ENCODE assay signal across 16 cellular contexts in genomic region chr6:3918474-3918873, GRCh38.
DNase-seq lines count a peak whose midpoint lies in the region; ATAC-seq and TF ChIP-seq lines count a peak whose summit lies in the region.
"Had no signal": no experiment of that assay in that cellular context is flagged by ENCODE, and none has a peak within 500 bp of the region (broad histone marks: within the 10 kb centered on the region; RNA-seq: fewer than 3 reads in every experiment).

No MANE protein-coding gene starts in this region.

- no peak overlapping the region for H3K4me3 ChIP-seq in lower lobe of right lung
- H3K4me3 ChIP-seq: colonic mucosa, MG63 had no signal

- H3K4me1 ChIP-seq in lower lobe of right lung, result peaks cover 20% of the 10 kb centered on the region

- peak; percentile 63 for DNase-seq in COLO668 (lab: John Stamatoyannopoulos, UW; ENCODE audit: unreplicated experiment)
- DNase-seq in NCI-H1092 treated with DMSO at 0.1 percent for 48 hours (lab: John Stamatoyannopoulos, UW), result peak; percentile 3
- DNase-seq in NCI-H748 treated with DMSO at 0.1 percent for 48 hours (lab: John Stamatoyannopoulos, UW), result peak; percentile 20
- DNase-seq in lower lobe of right lung, result no peak
- DNase-seq in D341Med (ENCODE audit: low spot score), result no peak
- DNase-seq in activated T-cell treated with anti-CD3 and anti-CD28 coated beads, Interleukin-2, amount 50 U/mL, for 48 hours, result no peak
- DNase-seq: activated CD4-positive, alpha-beta T cell treated with anti-CD3 and anti-CD28 coated beads, Interleukin-2, amount 50 U/mL, for 48 hours; activated T-cell treated with anti-CD3 and anti-CD28 coated beads, Interleukin-2, amount 50 U/mL, for 4 hours; AML-193; colonic mucosa; H7; MG63; occipital lobe; stimulated activated naive CD8-positive, alpha-beta T cell treated with anti-CD3 and anti-CD28 coated beads, Interleukin-15, amount 100 ng/mL, for 72 hours had no signal

- H3K27ac ChIP-seq in lower lobe of right lung, result peak overlapping the region; percentile 62
- H3K27ac ChIP-seq: colonic mucosa had no signal

- H3K9me3 ChIP-seq in lower lobe of right lung, result no peaks in the 10 kb centered on the region
- H3K9me3 ChIP-seq: colonic mucosa, MG63 had no signal

- intact Hi-C loops in lower lobe of right lung (cut with DNase I), result no loop called here

- H3K36me3 ChIP-seq in lower lobe of right lung, result no peaks in the 10 kb centered on the region
- H3K36me3 ChIP-seq: colonic mucosa, MG63 had no signal

- H3K27me3 ChIP-seq in lower lobe of right lung (ENCODE audit: low read depth), result peaks cover 5% of the 10 kb centered on the region
- H3K27me3 ChIP-seq: colonic mucosa, MG63 had no signal

- no peak for TF ChIP-seq CTCF in lower lobe of right lung (IDR thresholded peaks at IDR 0.05)

- ATAC-seq in lower lobe of right lung, result peak in 1 of 2 donors; percentile 5
- no peak for ATAC-seq in esophagus mucosa
- ATAC-seq: activated naive CD4-positive, alpha-beta T cell treated with anti-CD3 and anti-CD28 coated beads, Interleukin-2, amount 50 U/mL, for 72 hours; activated T-cell treated with anti-CD3 and anti-CD28 coated beads, Interleukin-2, amount 50 U/mL, for 4 hours; stimulated activated naive CD8-positive, alpha-beta T cell treated with anti-CD3 and anti-CD28 coated beads, Interleukin-15, amount 100 ng/mL, for 72 hours had no signal

Comparison
In these comparisons a context has a peak if more than half of its experiments do, and no peak if none do; other contexts are left out.
1. DNase-seq: peak in COLO668 (single experiment), NCI-H1092 treated with DMSO at 0.1 percent for 48 hours (single experiment) and NCI-H748 treated with DMSO at 0.1 percent for 48 hours (single experiment); none in lower lobe of right lung (single experiment), D341Med (single experiment) and activated T-cell treated with anti-CD3 and anti-CD28 coated beads, Interleukin-2, amount 50 U/mL, for 48 hours (0 of 2).